29 cellular contexts compared by ENCODE assay signal in genomic region chr12:29004066-29004935, GRCh38.
"Had no signal": no experiment of that assay in that cellular context is flagged by ENCODE, and none has a peak within 500 bp of the region (broad histone marks: within the 10 kb centered on the region; RNA-seq: fewer than 3 reads in every experiment).

No MANE protein-coding gene starts in this region.

- FAIRE-seq: islet of Langerhans, kidney, pancreas had no signal

- H3K27ac Mint-ChIP-seq: immature natural killer cell; mesothelial cell of epicardium; naive B cell; natural killer cell; nephron progenitor cell; stimulated activated memory B cell treated with anti-CD40 and anti-IgM and Interleukin-4, amounts not matched to agents 10 μg/mL and 1 μg/mL and 100 μg/mL, for 72 hours; stimulated activated naive CD8-positive, alpha-beta T cell treated with anti-CD3 and anti-CD28 coated beads, Interleukin-15, amount 100 ng/mL, for 72 hours had no signal

- H3K36me3 Mint-ChIP-seq: immature natural killer cell; mesothelial cell of epicardium; naive B cell; natural killer cell; stimulated activated memory B cell treated with anti-CD40 and anti-IgM and Interleukin-4, amounts not matched to agents 10 μg/mL and 1 μg/mL and 100 μg/mL, for 72 hours had no signal

- H3K9me3 Mint-ChIP-seq: mesothelial cell of epicardium; nephron progenitor cell; stimulated activated naive CD8-positive, alpha-beta T cell treated with anti-CD3 and anti-CD28 coated beads, Interleukin-15, amount 100 ng/mL, for 72 hours had no signal

- H3K4me1 Mint-ChIP-seq: immature natural killer cell; naive B cell; natural killer cell; nephron progenitor cell; stimulated activated memory B cell treated with anti-CD40 and anti-IgM and Interleukin-4, amounts not matched to agents 10 μg/mL and 1 μg/mL and 100 μg/mL, for 72 hours; stimulated activated naive CD8-positive, alpha-beta T cell treated with anti-CD3 and anti-CD28 coated beads, Interleukin-15, amount 100 ng/mL, for 72 hours had no signal

- H3K4me3 ChIP-seq: left ventricle myocardium inferior, lung, pancreas, prostate gland, smooth muscle cell, testis, tibial artery, uterus had no signal

- ATAC-seq: natural killer cell; pancreas; right cardiac atrium; stimulated activated memory B cell treated with anti-CD40 and anti-IgM and Interleukin-4, amounts not matched to agents 10 μg/mL and 1 μg/mL and 100 μg/mL, for 72 hours; stimulated activated naive CD8-positive, alpha-beta T cell treated with anti-CD3 and anti-CD28 coated beads, Interleukin-15, amount 100 ng/mL, for 72 hours had no signal

- H3K27ac ChIP-seq: left ventricle myocardium inferior, pancreas, prostate gland, testis, tibial artery, uterus had no signal

- DNase-seq: hypothalamus; immature natural killer cell; kidney; left ventricle myocardium inferior; mesendoderm; naive B cell; natural killer cell; nephron progenitor cell; nucleus accumbens; pancreas; posterior cingulate gyrus; retina; right cardiac atrium; stimulated activated CD4-positive, alpha-beta T cell treated with anti-CD3 and anti-CD28 coated beads, Interleukin-1b, Interleukin-23, amount 100 ng/mL, for 48 hours; stimulated activated CD4-positive, alpha-beta T cell treated with anti-CD3 and anti-CD28 coated beads, Interleukin-2, amount 100 ng/mL, for 48 hours; stimulated activated CD4-positive, alpha-beta T cell treated with anti-CD3 and anti-CD28 coated beads, Interleukin-4, amount 100 ng/mL, for 4 hours; stimulated activated CD8-positive, alpha-beta memory T cell treated with anti-CD3 and anti-CD28 coated beads, Interleukin-4, amount 100 ng/mL, for 48 hours; stimulated activated naive CD4-positive, alpha-beta T cell treated with Interleukin-2 at 50 U/mL for 16 hours; stimulated activated naive CD8-positive, alpha-beta T cell treated with anti-CD3 and anti-CD28 coated beads, Interleukin-15, amount 100 ng/mL, for 72 hours; testis; tibial artery; trophoblast cell; uterus had no signal

- H3K9me3 ChIP-seq: left ventricle myocardium inferior, pancreas, prostate gland, testis, tibial artery, uterus had no signal

- H3K4me3 Mint-ChIP-seq: immature natural killer cell; mesothelial cell of epicardium; naive B cell; natural killer cell; nephron progenitor cell; stimulated activated memory B cell treated with anti-CD40 and anti-IgM and Interleukin-4, amounts not matched to agents 10 μg/mL and 1 μg/mL and 100 μg/mL, for 72 hours; stimulated activated naive CD8-positive, alpha-beta T cell treated with anti-CD3 and anti-CD28 coated beads, Interleukin-15, amount 100 ng/mL, for 72 hours had no signal

- H3K36me3 ChIP-seq: left ventricle myocardium inferior, pancreas, prostate gland, tibial artery, uterus had no signal

- H3K4me2 ChIP-seq: smooth muscle cell had no signal

- H3K27me3 ChIP-seq: testis, tibial artery, uterus had no signal

- H3K4me1 ChIP-seq: left ventricle myocardium inferior, pancreas, prostate gland, tibial artery, uterus had no signal
